Comparison of ENCODE assay signal across 8 cellular contexts in genomic region chr6:35146453-35146852, GRCh38. TPM values are rescaled to one million over a fixed set of nuclear protein-coding genes. Genes with fewer than 3 reads are reported as not detected.
DNase-seq lines count a peak whose midpoint lies in the region; ATAC-seq and TF ChIP-seq lines count a peak whose summit lies in the region.

No MANE protein-coding gene starts in this region.

- intact Hi-C loops in uterus (cut with DNase I; ENCODE audit: low total_unique reads) = loop anchor here (10.0 kb wide), 1 partner anchor 162 kb away; no protein-coding TSS in a partner anchor

- no peaks in the 10 kb centered on the region for H3K27me3 ChIP-seq in uterus

- peak overlapping the region in 1 of 2 donors; percentile 19 for H3K27ac ChIP-seq in uterus

- TF ChIP-seq CTCF in GM12864 (IDR thresholded peaks at IDR 0.05; ENCODE audit: low read depth, low read length, missing control alignments) (peak; percentile 63), uterus (IDR thresholded peaks at IDR 0.05) (peak; percentile 18 to 42 (median 30))

- TF ChIP-seq POLR2A in uterus (IDR thresholded peaks at IDR 0.05) = no peak

- no peaks in the 10 kb centered on the region for H3K36me3 ChIP-seq in uterus

- in situ Hi-C loops in T47D (cut with HindIII; ENCODE audit: low pct_unique_long_range_greater_than_20kb, low sequenced_read_pairs) = no loop called here

- no peaks in the 10 kb centered on the region for H3K9me3 ChIP-seq in uterus

- DNase-seq in AG08396 (ENCODE audit: low spot score) (peak; percentile 68), GM12864 (ENCODE audit: low read depth) (no peak), NCI-H460 (ENCODE audit: extremely low read depth, low read depth) (peak; percentile 13), T47D (ENCODE audit: low read depth in 1 of 2, low spot score in 1 of 2) (peak; percentile 56 to 79), left kidney (ENCODE audit: low read depth, low spot score) (peak; percentile 89), uterus (no peak)

- ATAC-seq in GM21515 (IDR thresholded peaks at IDR 0.05; ENCODE audit: unreplicated experiment) (no peak), GM18870 (IDR thresholded peaks at IDR 0.05; ENCODE audit: unreplicated experiment) (no peak)

- H3K4me3 ChIP-seq in GM12864 (ENCODE audit: low read depth, low read length) (no peak overlapping the region), uterus (no peak overlapping the region)

- H3K4me1 ChIP-seq in uterus = no peaks in the 10 kb centered on the region

RNA-seq across cellular contexts. Expression of gene TCP11, which starts 5.3 kb away (rescaled TPM):
- not detected in 2 replicates for total RNA-seq in NCI-H460 (2014; rRNA removed; shearing (Covaris generic))
- not detected in 2 replicates for polyA plus RNA-seq in NCI-H460 (2014; cell fraction: nucleus; rRNA removed)
- 1 to 10 TPM in 1 of 4 donors, not detected in 3; 1.8 TPM for total RNA-seq in uterus

Comparison
In these comparisons a context has a peak if more than half of its experiments do, and no peak if none do; other contexts are left out.
1. DNase-seq: peak in AG08396 (single experiment), NCI-H460 (single experiment), T47D (2 of 2) and left kidney (single experiment); none in GM12864 (single experiment) and uterus (0 of 2).